In genomic region chr10:80075781-80076180, GRCh38 we compare ENCODE assay signal across 15 cellular contexts. TPM values are rescaled to one million over a fixed set of nuclear protein-coding genes. Genes with fewer than 3 reads are reported as not detected.
DNase-seq lines count a peak whose midpoint lies in the region; ATAC-seq and TF ChIP-seq lines count a peak whose summit lies in the region.
"Had no signal": no experiment of that assay in that cellular context is flagged by ENCODE, and none has a peak within 500 bp of the region (broad histone marks: within the 10 kb centered on the region; RNA-seq: fewer than 3 reads in every experiment).

No MANE protein-coding gene starts in this region.

- H3K27ac ChIP-seq in PC-3 (ENCODE audit: low read length) (no peak overlapping the region), GM23338 (ENCODE audit: low read depth) (no peak overlapping the region), transverse colon (no peak overlapping the region)
- H3K27ac ChIP-seq: psoas muscle had no signal

- H3K4me3 ChIP-seq in PC-3 (ENCODE audit: low read length) (no peak overlapping the region), fibroblast of pulmonary artery (replicated peaks; ENCODE audit: low read depth, low read length) (no peak overlapping the region), GM23338 (no peak overlapping the region), Caco-2 (ENCODE audit: low read depth, low read length) (no peak overlapping the region), transverse colon (no peak overlapping the region)
- H3K4me3 ChIP-seq: psoas muscle had no signal

- H3K36me3 ChIP-seq in PC-3 (ENCODE audit: low read depth, low read length), result no peaks in the 10 kb centered on the region
- no peaks in the 10 kb centered on the region for H3K36me3 ChIP-seq in GM23338 (ENCODE audit: insufficient read depth)
- H3K36me3 ChIP-seq in Caco-2 (ENCODE audit: control insufficient read depth, insufficient read depth, low read length), result no peaks in the 10 kb centered on the region
- no peaks in the 10 kb centered on the region for H3K36me3 ChIP-seq in transverse colon

- no peak for TF ChIP-seq POLR2A in transverse colon (IDR thresholded peaks at IDR 0.05)

- H2AFZ ChIP-seq in PC-3 (ENCODE audit: low read length) (no peak overlapping the region), GM23338 (no peak overlapping the region)

- TF ChIP-seq CTCF in PC-3 (conservative IDR thresholded peaks at IDR 0.05; ENCODE audit: low read depth, low read length), result no peak
- TF ChIP-seq CTCF in fibroblast of pulmonary artery (IDR thresholded peaks at IDR 0.05; ENCODE audit: low read length, missing control alignments), result no peak
- TF ChIP-seq CTCF in GM23338 (conservative IDR thresholded peaks at IDR 0.05; ENCODE audit: low read depth in 2 of 2), result no peak
- TF ChIP-seq CTCF in Caco-2 (IDR thresholded peaks at IDR 0.05; ENCODE audit: insufficient read depth in 1 of 2, low read depth in 1 of 2, low read length in 1 of 2, severe bottlenecking in 1 of 2, unreplicated experiment in 1 of 2), result no peak
- no peak for TF ChIP-seq CTCF in transverse colon (IDR thresholded peaks at IDR 0.05)

- CTCF ChIA-PET in PC-3 (lab: Charles Lee), result no interaction called here
- CTCF ChIA-PET in Caco-2 (lab: Charles Lee), result no interaction called here

- H3F3A ChIP-seq in PC-3 (ENCODE audit: low read length, unreplicated experiment) (no peaks in the 10 kb centered on the region), GM23338 (replicated peaks; ENCODE audit: low read depth) (peaks cover 3% of the 10 kb centered on the region; the same call in 1 of the 2 replicates)

- no peak for ATAC-seq in PC-3
- ATAC-seq in GM23338, result no peak
- ATAC-seq: psoas muscle, Right ventricle myocardium inferior had no signal

- H4K20me1 ChIP-seq in PC-3 (ENCODE audit: low read length), result no peaks in the 10 kb centered on the region
- no peaks in the 10 kb centered on the region for H4K20me1 ChIP-seq in GM23338 (replicated peaks; ENCODE audit: insufficient read depth)

- H3K9me3 Mint-ChIP-seq in GM23338 (no peaks in the 10 kb centered on the region; the same call in 2 of the 3 replicates), Caco-2 (ENCODE audit: unreplicated experiment) (no peaks in the 10 kb centered on the region)

- POLR2A ChIA-PET in PC-3 (lab: Charles Lee; ENCODE audit: unreplicated experiment) (no interaction called here), Caco-2 (lab: Charles Lee) (interaction anchor here (0.5 to 0.6 kb wide), 2 partner anchors 63 to 131 kb away, joined by 3 to 9 read pairs; no protein-coding TSS in a partner anchor)

- peaks cover 35% of the 10 kb centered on the region for H3K4me1 ChIP-seq in PC-3 (ENCODE audit: insufficient read depth, low read length)
- H3K4me1 ChIP-seq in GM23338 (ENCODE audit: insufficient read depth), result peaks cover 11% of the 10 kb centered on the region
- H3K4me1 ChIP-seq in Caco-2, result peaks cover 31% of the 10 kb centered on the region
- H3K4me1 ChIP-seq in transverse colon, result peaks cover 3 to 19% (median 14%) of the 10 kb centered on the region in 4 donors

- H3K4me2 ChIP-seq in PC-3 (ENCODE audit: low read length) (no peak overlapping the region), GM23338 (no peak overlapping the region)

- H3K4me3 Mint-ChIP-seq in GM23338 (no peak overlapping the region), Caco-2 (ENCODE audit: unreplicated experiment) (no peak overlapping the region)

- H3K27ac Mint-ChIP-seq in GM23338 (no peak overlapping the region), Caco-2 (ENCODE audit: unreplicated experiment) (no peak overlapping the region)

- H3K27me3 Mint-ChIP-seq in GM23338 (ENCODE audit: insufficient read depth, low read depth, poor library complexity) (peaks cover 7% of the 10 kb centered on the region), Caco-2 (ENCODE audit: insufficient read depth, unreplicated experiment) (no peaks in the 10 kb centered on the region)

- BruUV-seq in PC-3 (replicated peaks; lab: Mats Ljungman, UMichigan), result no TSS peak
- BruUV-seq in Caco-2 (replicated peaks; lab: Mats Ljungman, UMichigan), result no TSS peak

- H3K4me1 Mint-ChIP-seq in GM23338 (peaks cover 8% of the 10 kb centered on the region), Caco-2 (ENCODE audit: low read depth, unreplicated experiment) (peaks cover 37% of the 10 kb centered on the region)

- peak; percentile 16 to 20 for DNase-seq in stimulated activated CD4-positive, alpha-beta T cell treated with anti-CD3 and anti-CD28 coated beads, Interleukin-4, amount 100 ng/mL, for 48 hours (ENCODE audit: low read depth in 2 of 2)
- no peak for DNase-seq in stimulated activated CD4-positive, alpha-beta T cell treated with anti-CD3 and anti-CD28 coated beads, Interleukin-12 subunit alpha, Interleukin-12 subunit beta, amount 100 ng/mL, for 4 hours
- DNase-seq in PC-3 (peak; percentile 88), fibroblast of pulmonary artery (ENCODE audit: low read depth) (peak; percentile 6), GM23338 (ENCODE audit: low spot score) (no peak), Ammon's horn (ENCODE audit: low spot score) (no peak), Caco-2 (no peak), transverse colon (no peak)
- DNase-seq: anterior cingulate cortex, kidney, NCI-H1417, NCI-H526, psoas muscle, T1000 had no signal

- in situ Hi-C loops in transverse colon (cut with MboI; ENCODE audit: low pct_ligation_motif_present in 1 of 4, low pct_unique_long_range_greater_than_20kb in 1 of 4, low sequenced_read_pairs in 3 of 4), result no loop called here

- peaks cover 21% of the 10 kb centered on the region for H3K79me2 ChIP-seq in PC-3 (ENCODE audit: low read length)
- H3K79me2 ChIP-seq in GM23338 (replicated peaks; ENCODE audit: insufficient read depth), result peaks cover 10% of the 10 kb centered on the region

- WGBS in transverse colon (ENCODE audit: low coverage in 1 of 2), 2 donors, result 84 to 100% methylated on average over 1 of the region's 1 CpG

- H3K9me3 ChIP-seq in PC-3 (ENCODE audit: low read length), result no peaks in the 10 kb centered on the region
- H3K9me3 ChIP-seq in Caco-2, result no peaks in the 10 kb centered on the region
- no peaks in the 10 kb centered on the region for H3K9me3 ChIP-seq in transverse colon
- H3K9me3 ChIP-seq: psoas muscle had no signal

- H3K9ac ChIP-seq in PC-3 (ENCODE audit: low read length), result no peak overlapping the region

- intact Hi-C loops in PC-3 (cut with micrococcal nuclease) (loop anchor here (5.0 kb wide), 2 partner anchors 703 to 1008 kb away; partner anchors contain the start of gene ZMIZ1), Caco-2 (cut with micrococcal nuclease; ENCODE audit: unreplicated experiment) (loop anchor here (5.0 kb wide), 1 partner anchor 132 kb away; the partner anchor contains the start of gene ANXA11), transverse colon (cut with DNase I; ENCODE audit: low total_unique reads) (no loop called here)

- H3K9me2 ChIP-seq in PC-3 (replicated peaks; ENCODE audit: low read length), result no peaks in the 10 kb centered on the region
- H3K9me2 ChIP-seq in GM23338 (ENCODE audit: insufficient read depth), result no peaks in the 10 kb centered on the region

- no peak for TF ChIP-seq EP300 in transverse colon (IDR thresholded peaks at IDR 0.05; ENCODE audit: low read depth)

- H3K27me3 ChIP-seq in PC-3 (ENCODE audit: low read length) (no peaks in the 10 kb centered on the region), GM23338 (ENCODE audit: insufficient read depth) (no peaks in the 10 kb centered on the region), Caco-2 (replicated peaks; ENCODE audit: control insufficient read depth, insufficient read depth, low read length) (no peaks in the 10 kb centered on the region), transverse colon (no peaks in the 10 kb centered on the region)

- H3K36me3 Mint-ChIP-seq in GM23338 (ENCODE audit: low read depth), result peaks cover 5% of the 10 kb centered on the region; the same call in 1 of the 3 replicates
- peaks cover 17% of the 10 kb centered on the region for H3K36me3 Mint-ChIP-seq in Caco-2 (ENCODE audit: insufficient read depth, unreplicated experiment)

TF ChIP-seq in GM23338, 12 proteins besides CTCF, POLR2A, EP300 and RAD21 (continues in another document):
- TF ChIP-seq NANOG (IDR thresholded peaks at IDR 0.05; ENCODE audit: borderline replicate concordance), result no peak
- TF ChIP-seq, protein P1, sequence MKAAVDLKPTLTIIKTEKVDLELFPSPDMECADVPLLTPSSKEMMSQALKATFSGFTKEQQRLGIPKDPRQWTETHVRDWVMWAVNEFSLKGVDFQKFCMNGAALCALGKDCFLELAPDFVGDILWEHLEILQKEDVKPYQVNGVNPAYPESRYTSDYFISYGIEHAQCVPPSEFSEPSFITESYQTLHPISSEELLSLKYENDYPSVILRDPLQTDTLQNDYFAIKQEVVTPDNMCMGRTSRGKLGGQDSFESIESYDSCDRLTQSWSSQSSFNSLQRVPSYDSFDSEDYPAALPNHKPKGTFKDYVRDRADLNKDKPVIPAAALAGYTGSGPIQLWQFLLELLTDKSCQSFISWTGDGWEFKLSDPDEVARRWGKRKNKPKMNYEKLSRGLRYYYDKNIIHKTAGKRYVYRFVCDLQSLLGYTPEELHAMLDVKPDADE (IDR thresholded peaks at IDR 0.05), result no peak
- TF ChIP-seq CREB1 (CRISPR knock-in tag; IDR thresholded peaks at IDR 0.05; ENCODE audit: low read depth), result no peak
- no peak for TF ChIP-seq JUNB (IDR thresholded peaks at IDR 0.05; ENCODE audit: unreplicated experiment)
- no peak for TF ChIP-seq ZNF114 (CRISPR knock-in tag; IDR thresholded peaks at IDR 0.05)
- no peak for TF ChIP-seq EZH2phosphoT487 (IDR thresholded peaks at IDR 0.05; ENCODE audit: unreplicated experiment)
- TF ChIP-seq STAT1 (IDR thresholded peaks at IDR 0.05; ENCODE audit: unreplicated experiment), result no peak

RNA-seq across cellular contexts. Expression of gene TMEM254, which starts 2.7 kb away (rescaled TPM):
- total RNA-seq in PC-3 (2014; rRNA removed) (53.7 and 68.3 TPM in 2 replicates), Caco-2 (2022) (24.0 and 27.4 TPM in 2 replicates), transverse colon (10 to 100 TPM in 2 of 4 donors, 1 to 10 TPM in 2; 3.0 to 33.7 (median 10.4) TPM)
- total RNA-seq in GM23338 (2014; rRNA removed; shearing (Covaris generic)), result 21.1 and 21.2 TPM in 2 replicates
- polyA plus RNA-seq in GM23338 (2016; fragmentation: Nextera tagmentation; extraction: Ambion mirVana), result 21.1 and 21.5 TPM in 2 replicates

RNA-seq across cellular contexts. Expression of gene PLAC9, which starts 56.7 kb away (rescaled TPM):
- 0.81 and 2.0 TPM in 2 replicates for total RNA-seq in PC-3 (2014; rRNA removed)
- 0.89 and 1.1 TPM in 2 replicates for total RNA-seq in GM23338 (2014; rRNA removed; shearing (Covaris generic))
- polyA plus RNA-seq in GM23338 (2016; fragmentation: Nextera tagmentation; extraction: Ambion mirVana), result 11.0 and 14.4 TPM in 2 replicates
- total RNA-seq in Caco-2 (2022), result not detected in 2 replicates
- 1 to 10 TPM in 3 of 4 donors, not detected in 1; 1.7 to 6.6 (median 5.7) TPM for total RNA-seq in transverse colon

Comparison
In these comparisons a context has a peak if more than half of its experiments do, and no peak if none do; other contexts are left out.
1. DNase-seq: peak in stimulated activated CD4-positive, alpha-beta T cell treated with anti-CD3 and anti-CD28 coated beads, Interleukin-4, amount 100 ng/mL, for 48 hours (2 of 2), PC-3 (single experiment) and fibroblast of pulmonary artery (single experiment); none in stimulated activated CD4-positive, alpha-beta T cell treated with anti-CD3 and anti-CD28 coated beads, Interleukin-12 subunit alpha, Interleukin-12 subunit beta, amount 100 ng/mL, for 4 hours (single experiment), GM23338 (single experiment), Ammon's horn (single experiment), Caco-2 (0 of 2) and transverse colon (single experiment).